8 cellular contexts compared by ENCODE assay signal in genomic region chr7:107180378-107180777, GRCh38. TPM values are rescaled to one million over a fixed set of nuclear protein-coding genes. Genes with fewer than 3 reads are reported as not detected.
DNase-seq lines count a peak whose midpoint lies in the region; ATAC-seq, FAIRE-seq and TF ChIP-seq lines count a peak whose summit lies in the region.

No MANE protein-coding gene starts in this region.

- peaks cover 29% of the 10 kb centered on the region for H3K4me1 Mint-ChIP-seq in nephron

- no peaks in the 10 kb centered on the region for H3K9me1 ChIP-seq in K562 (ENCODE audit: control insufficient read depth, insufficient read depth, low read length)

- no peaks in the 10 kb centered on the region for H3K27me3 Mint-ChIP-seq in nephron (ENCODE audit: low read depth)

- 38% methylated on average over 1 of the region's 1 CpG for WGBS in K562 (ENCODE audit: insufficient coverage, low coverage, missing lambda C conversion rate)

- ATAC-seq in K562 (peak; percentile 50), HG03095 (IDR thresholded peaks at IDR 0.05; ENCODE audit: unreplicated experiment) (no peak), HG03135 (IDR thresholded peaks at IDR 0.05; ENCODE audit: unreplicated experiment) (no peak), GM18867 (IDR thresholded peaks at IDR 0.05; ENCODE audit: unreplicated experiment) (no peak)

- in situ Hi-C loops in K562 (cut with MboI) = no loop called here

- no peak for TF ChIP-seq POLR2A in K562 (conservative IDR thresholded peaks at IDR 0.05)

- no TSS peak for BruUV-seq in K562 (replicated peaks; lab: Mats Ljungman, UMichigan)

- FAIRE-seq in K562 (lab: Jason Lieb, UNC) = peak; percentile 51

- H3K4me1 ChIP-seq in K562 (replicated peaks in 1 of 2; ENCODE audit: control insufficient read depth in 2 of 2, insufficient read depth in 2 of 2, low read length in 2 of 2) = peaks cover 0 to 5% of the 10 kb centered on the region in 2 experiments; a peak in 2 of 5 replicates

- H3K9me3 ChIP-seq in K562 (replicated peaks; ENCODE audit: control insufficient read depth, insufficient read depth, low read depth, low read length) = no peaks in the 10 kb centered on the region

- DNase-seq in ELR (ENCODE audit: low read depth) (peak; percentile 70), SHP77 treated with DMSO at 0.1 percent for 48 hours (lab: John Stamatoyannopoulos, UW) (peak; percentile 28), K562 (ENCODE audit: extremely low read depth in 1 of 4, low spot score in 3 of 4) (peak in 2 of 4 experiments; percentile 30 to 72), posterior cingulate gyrus (no peak)

- peaks cover 19% of the 10 kb centered on the region; the same call in 2 of the 3 replicates for H3K79me2 ChIP-seq in K562 (ENCODE audit: control insufficient read depth, insufficient read depth, low read length)

- no peaks in the 10 kb centered on the region for H4K20me1 ChIP-seq in K562 (replicated peaks; ENCODE audit: control insufficient read depth, insufficient read depth, low read length)

- CTCF ChIA-PET in K562 (lab: Yijun Ruan, JAX; ENCODE audit: low intra/inter-chr PET ratio) = no interaction called here

- TF ChIP-seq CTCF in K562 (IDR thresholded peaks at IDR 0.05 in 2 of 3, conservative IDR thresholded peaks at IDR 0.05 in 1 of 3; ENCODE audit: insufficient read depth in 2 of 3, low read depth in 1 of 3, low read length in 3 of 3) (no peak), nephron (IDR thresholded peaks at IDR 0.05; ENCODE audit: unreplicated experiment in 3 of 3) (no peak)

- no peak overlapping the region for H3K9ac ChIP-seq in K562 (ENCODE audit: insufficient read depth in 1 of 2, low read depth in 2 of 2, low read length in 2 of 2)

- no peaks in the 10 kb centered on the region for H3K27me3 ChIP-seq in K562 (ENCODE audit: control insufficient read depth in 2 of 2, insufficient read depth in 2 of 2, low read length in 2 of 2)

- intact Hi-C loops in K562 (cut with micrococcal nuclease) (no loop called here), posterior cingulate gyrus (cut with DNase I) (no loop called here)

- H3K4me2 ChIP-seq in K562 (ENCODE audit: insufficient read depth, low read length) = no peak overlapping the region

- H3K9me3 Mint-ChIP-seq in nephron = no peaks in the 10 kb centered on the region

- no peak overlapping the region for H2AFZ ChIP-seq in K562 (ENCODE audit: low read depth, low read length)

- H3K4me3 Mint-ChIP-seq in nephron = no peak overlapping the region

- TF ChIP-seq RAD21 in K562 (CRISPR knock-in tag; conservative IDR thresholded peaks at IDR 0.05 in 1 of 2, IDR thresholded peaks at IDR 0.05 in 1 of 2) = no peak

- TF ChIP-seq EP300 in K562 (IDR thresholded peaks at IDR 0.05; ENCODE audit: low read length) = no peak

- no peak overlapping the region; the same call in 2 of the 3 replicates for H3K27ac ChIP-seq in K562 (ENCODE audit: extremely low read depth, low read depth, low read length)

- H3K36me3 Mint-ChIP-seq in nephron (ENCODE audit: low read depth) = peaks cover 36% of the 10 kb centered on the region

- no peak overlapping the region for H3K4me3 ChIP-seq in K562

- peaks cover 37% of the 10 kb centered on the region for H3K36me3 ChIP-seq in K562 (ENCODE audit: control insufficient read depth, insufficient read depth, low read length)

- POLR2A ChIA-PET in K562 (lab: Yijun Ruan, JAX) = interaction anchor here (0.7 to 3.8 kb wide), 7 partner anchors 9 to 202 kb away, joined by 3 to 35 read pairs (median 6); partner anchors contain the start of gene HBP1

- peak overlapping the region; percentile 31 to 93 (median 62) for H3K27ac Mint-ChIP-seq in nephron

TF ChIP-seq in K562, 482 proteins besides CTCF, POLR2A, EP300 and RAD21:
- peak; percentile 70; the same call in 1 of the 2 replicates for TF ChIP-seq SMARCE1 (IDR thresholded peaks at IDR 0.05)
- peak; percentile 79; the same call in 1 of the 2 replicates for TF ChIP-seq JUND (IDR thresholded peaks at IDR 0.05; ENCODE audit: borderline replicate concordance, low read depth, low read length)
- peak; percentile 67; the same call in 1 of the 3 replicates for TF ChIP-seq JUND (tag; IDR thresholded peaks at IDR 0.05; ENCODE audit: borderline replicate concordance, low read depth, low read length)
- peak; percentile 53; the same call in 1 of the 2 replicates for TF ChIP-seq ATF3 (IDR thresholded peaks at IDR 0.05)
- no peak for TF ChIP-seq ATF3 (CRISPR knock-in tag; conservative IDR thresholded peaks at IDR 0.05)
- 0 out of 2 replicates have a peak, but pooled peaks have one; percentile 41 for TF ChIP-seq CEBPB (tag; IDR thresholded peaks at IDR 0.05)
- 0 out of 2 replicates have a peak, but pooled peaks have one; percentile 23 for TF ChIP-seq FOXJ2 (tag; IDR thresholded peaks at IDR 0.05)
- TF ChIP-seq VEZF1 (CRISPR knock-in tag; IDR thresholded peaks at IDR 0.05) = 0 out of 2 replicates have a peak, but pooled peaks have one; percentile 9
- no peak for TF ChIP-seq THAP7 (CRISPR knock-in tag; IDR thresholded peaks at IDR 0.05)
- peak; percentile 71 for TF ChIP-seq FOSL1 (tag; conservative IDR thresholded peaks at IDR 0.05)
- TF ChIP-seq FOXM1 (IDR thresholded peaks at IDR 0.05; ENCODE audit: low read depth) = 0 out of 2 replicates have a peak, but pooled peaks have one; percentile 12
- TF ChIP-seq FOXM1 (CRISPR knock-in tag; IDR thresholded peaks at IDR 0.05; ENCODE audit: low read depth) = no peak
- peak; percentile 88 for TF ChIP-seq NFIC (IDR thresholded peaks at IDR 0.05)
- no peak for TF ChIP-seq NR3C1 (CRISPR knock-in tag; IDR thresholded peaks at IDR 0.05)
- TF ChIP-seq SMARCA4 (IDR thresholded peaks at IDR 0.05) = peak; percentile 62
- TF ChIP-seq SMARCC2 (IDR thresholded peaks at IDR 0.05; ENCODE audit: low read depth) = 0 out of 2 replicates have a peak, but pooled peaks have one; percentile 30
- no peak for TF ChIP-seq RBM25 (IDR thresholded peaks at IDR 0.05; ENCODE audit: low read depth, low read length, severe bottlenecking)

RNA-seq across cellular contexts. Expression of gene HBP1, which starts 11.6 kb away (rescaled TPM):
- total RNA-seq in K562 (2011; cell fraction: chromatin; rRNA removed; ENCODE audit: low replicate concordance) = 92.0 and 187 TPM in 2 replicates
- total RNA-seq in K562 (2011; cell fraction: nucleolus; rRNA removed) = 33.9 and 45.5 TPM in 2 replicates
- 81.3 and 111 TPM in 2 replicates for total RNA-seq in K562 (2011; cell fraction: nucleoplasm; rRNA removed)
- total RNA-seq in K562 (2014; rRNA removed) (21.2 and 22.6 TPM in 2 replicates), K562 (2014; rRNA removed; fragmentation: Illumina TruSeq; extraction: Trizol) (31.5 and 41.4 TPM in 2 replicates), K562 (2015; rRNA removed; fragmentation: Illumina TruSeq; extraction: Trizol) (16.2 and 18.7 TPM in 2 replicates), K562 (2021) (22.9 and 27.0 TPM in 2 replicates)
- polyA plus RNA-seq in K562 (2011; rRNA removed) (43.4 and 59.9 TPM in 2 replicates), K562 (2014; fragmentation: Illumina TruSeq; extraction: Trizol) (24.1 and 30.7 TPM in 2 replicates), K562 (2014; fragmentation: Nextera tagmentation; extraction: Ambion mirVana) (10 to 100 TPM; 37.9 to 44.9 TPM), K562 (2014; rRNA removed) (16.5 and 20.3 TPM in 2 replicates)
- 17.5 and 26.0 TPM in 2 replicates for polyA plus RNA-seq in K562 (2011; cell fraction: cytosol; rRNA removed)
- 35.1 and 41.0 TPM in 2 replicates for polyA plus RNA-seq in K562 (2011; cell fraction: nucleus; rRNA removed)
- polyA plus RNA-seq in K562 (2012) = 35.6 and 44.8 TPM in 2 replicates
- 90.1 and 96.8 TPM in 2 replicates for polyA minus RNA-seq in K562 (2011; rRNA and poly(A)+ RNA removed)
- 16.4 and 22.4 TPM in 2 replicates for polyA minus RNA-seq in K562 (2011; cell fraction: cytosol; rRNA and poly(A)+ RNA removed)
- polyA minus RNA-seq in K562 (2011; cell fraction: nucleus; rRNA and poly(A)+ RNA removed) = 35.4 and 48.2 TPM in 2 replicates

Comparison
In these comparisons a context has a peak if more than half of its experiments do, and no peak if none do; other contexts are left out.
1. DNase-seq: peak in ELR (single experiment) and SHP77 treated with DMSO at 0.1 percent for 48 hours (single experiment); none in posterior cingulate gyrus (0 of 10).